ENCODE assay signal across 19 cellular contexts in the genomic region with DNA sequence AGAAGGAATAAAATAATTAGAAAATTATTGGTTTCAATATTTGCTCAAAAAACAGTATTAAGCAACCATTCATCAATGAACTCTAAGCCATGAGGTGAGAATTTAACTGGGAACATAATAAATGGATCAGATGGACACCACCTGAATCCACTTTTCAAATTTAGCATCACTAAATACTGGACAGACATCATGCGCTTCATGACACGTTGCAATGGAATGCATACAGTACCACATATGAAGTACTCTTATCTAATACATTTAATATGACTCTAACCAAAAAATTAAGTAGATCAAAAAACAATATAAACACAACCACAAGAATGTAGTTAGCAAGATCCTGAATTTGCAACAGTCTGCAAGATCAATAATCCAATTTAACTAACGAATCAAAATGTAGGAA.
DNase-seq lines count a peak whose midpoint lies in the region; ATAC-seq, FAIRE-seq and TF ChIP-seq lines count a peak whose summit lies in the region.
"Had no signal": no experiment of that assay in that cellular context is flagged by ENCODE, and none has a peak within 500 bp of the region (broad histone marks: within the 10 kb centered on the region; RNA-seq: fewer than 3 reads in every experiment).

No MANE protein-coding gene starts in this region.

- no peak for TF ChIP-seq POLR2A in right lobe of liver (IDR thresholded peaks at IDR 0.05)

- no peaks in the 10 kb centered on the region for H3K36me3 Mint-ChIP-seq in activated CD4-positive, alpha-beta memory T cell treated with anti-CD3 and anti-CD28 coated beads for 36 hours

- in situ Hi-C loops in brain microvascular endothelial cell (cut with HindIII; ENCODE audit: low pct_ligation_motif_present, low sequenced_read_pairs): no loop called here

- no peak overlapping the region for H3K27ac ChIP-seq in brain microvascular endothelial cell
- H3K27ac ChIP-seq in dorsolateral prefrontal cortex: no peak overlapping the region
- no peak overlapping the region for H3K27ac ChIP-seq in right lobe of liver
- H3K27ac ChIP-seq: PC-9, SJCRH30 had no signal

- no peak for ATAC-seq in right lobe of liver

- H3K4me1 Mint-ChIP-seq in activated CD4-positive, alpha-beta memory T cell treated with anti-CD3 and anti-CD28 coated beads for 36 hours (ENCODE audit: low read depth): peaks cover 9% of the 10 kb centered on the region

- TF ChIP-seq CTCF in D721Med (IDR thresholded peaks at IDR 0.05; ENCODE audit: insufficient read depth, missing control alignments) (no peak), brain microvascular endothelial cell (IDR thresholded peaks at IDR 0.05; ENCODE audit: low read depth, low read length, missing control alignments) (no peak), fibroblast of villous mesenchyme (IDR thresholded peaks at IDR 0.05; ENCODE audit: insufficient read depth, low read depth, low read length) (no peak), dorsolateral prefrontal cortex (IDR thresholded peaks at IDR 0.05 in 54 of 56, conservative IDR thresholded peaks at IDR 0.05 in 2 of 56; ENCODE audit: low read depth in 1 of 56, partially characterized antibody in 56 of 56) (no peak), right lobe of liver (IDR thresholded peaks at IDR 0.05) (no peak)

- CTCF ChIA-PET in activated CD4-positive, alpha-beta memory T cell treated with anti-CD3 and anti-CD28 coated beads for 36 hours (lab: Charles Lee): no interaction called here

- no peak for DNase-seq in D721Med (ENCODE audit: insufficient read length, low spot score)
- peak; percentile 23 for DNase-seq in LHCN-M2 (ENCODE audit: low read depth)
- DNase-seq in brain microvascular endothelial cell: peak; percentile 66
- DNase-seq in fibroblast of villous mesenchyme (ENCODE audit: low read depth): peak; percentile 33
- DNase-seq in dorsolateral prefrontal cortex: no peak
- no peak for DNase-seq in activated CD4-positive, alpha-beta memory T cell treated with anti-CD3 and anti-CD28 coated beads for 36 hours
- no peak for DNase-seq in right lobe of liver
- no peak for DNase-seq in activated effector memory CD4-positive, alpha-beta T cell treated with anti-CD3 and anti-CD28 coated beads, Interleukin-2, amount 50 U/mL, for 16 hours
- DNase-seq: C1 segment of cervical spinal cord, H9, Karpas-422, MV-4-11, NCI-H1436 treated with DMSO at 0.1 percent for 48 hours, NCI-H2081, NCI-H510A treated with DMSO at 0.1 percent for 48 hours, NCI-H82, PC-9, SJCRH30 had no signal

- POLR2A ChIA-PET in activated CD4-positive, alpha-beta memory T cell treated with anti-CD3 and anti-CD28 coated beads for 36 hours (lab: Charles Lee): no interaction called here

- H3K36me3 ChIP-seq in brain microvascular endothelial cell (replicated peaks): no peaks in the 10 kb centered on the region
- no peaks in the 10 kb centered on the region for H3K36me3 ChIP-seq in right lobe of liver
- H3K36me3 ChIP-seq: SJCRH30 had no signal

- no peaks in the 10 kb centered on the region for H3K9me3 ChIP-seq in right lobe of liver
- H3K9me3 ChIP-seq: SJCRH30 had no signal

- H3K27me3 ChIP-seq in brain microvascular endothelial cell (replicated peaks): no peaks in the 10 kb centered on the region
- no peaks in the 10 kb centered on the region for H3K27me3 ChIP-seq in dorsolateral prefrontal cortex
- H3K27me3 ChIP-seq in right lobe of liver: no peaks in the 10 kb centered on the region
- H3K27me3 ChIP-seq: SJCRH30 had no signal

- intact Hi-C loops in dorsolateral prefrontal cortex (cut with DNase I) (no loop called here), right lobe of liver (cut with DNase I) (no loop called here)
- intact Hi-C loops in activated CD4-positive, alpha-beta memory T cell treated with anti-CD3 and anti-CD28 coated beads for 36 hours (cut with micrococcal nuclease): no loop called here

- no peaks in the 10 kb centered on the region for H3K27me3 Mint-ChIP-seq in activated CD4-positive, alpha-beta memory T cell treated with anti-CD3 and anti-CD28 coated beads for 36 hours

- no peak overlapping the region for H3K27ac Mint-ChIP-seq in activated CD4-positive, alpha-beta memory T cell treated with anti-CD3 and anti-CD28 coated beads for 36 hours
- H3K27ac Mint-ChIP-seq: H9 had no signal

- WGBS in right lobe of liver (ENCODE audit: insufficient coverage, low coverage, low lambda C conversion rate, missing lambda C conversion rate): 76% methylated on average over 3 of the region's 3 CpGs

- H3K9me3 Mint-ChIP-seq in activated CD4-positive, alpha-beta memory T cell treated with anti-CD3 and anti-CD28 coated beads for 36 hours: no peaks in the 10 kb centered on the region
- H3K9me3 Mint-ChIP-seq: H9 had no signal

- peak; percentile 75 for FAIRE-seq in D721Med (lab: Jason Lieb, UNC)
- FAIRE-seq: A204.1 had no signal

- H3K4me3 ChIP-seq in brain microvascular endothelial cell (ENCODE audit: low read depth, low read length): no peak overlapping the region
- H3K4me3 ChIP-seq in fibroblast of villous mesenchyme (ENCODE audit: low read depth, low read length): no peak overlapping the region
- no peak overlapping the region for H3K4me3 ChIP-seq in dorsolateral prefrontal cortex
- H3K4me3 ChIP-seq in right lobe of liver: no peak overlapping the region
- H3K4me3 ChIP-seq: PC-9, SJCRH30 had no signal

- no peak overlapping the region for H3K4me3 Mint-ChIP-seq in activated CD4-positive, alpha-beta memory T cell treated with anti-CD3 and anti-CD28 coated beads for 36 hours
- H3K4me3 Mint-ChIP-seq: H9 had no signal

- peaks cover 0 to 30% (median 4%) of the 10 kb centered on the region in 4 donors for H3K4me1 ChIP-seq in right lobe of liver
- H3K4me1 ChIP-seq: SJCRH30 had no signal

Comparison
In these comparisons a context has a peak if more than half of its experiments do, and no peak if none do; other contexts are left out.
1. DNase-seq: peak in LHCN-M2 (single experiment), brain microvascular endothelial cell (single experiment) and fibroblast of villous mesenchyme (single experiment); none in D721Med (single experiment), dorsolateral prefrontal cortex (0 of 10), activated CD4-positive, alpha-beta memory T cell treated with anti-CD3 and anti-CD28 coated beads for 36 hours (single experiment), right lobe of liver (0 of 3) and activated effector memory CD4-positive, alpha-beta T cell treated with anti-CD3 and anti-CD28 coated beads, Interleukin-2, amount 50 U/mL, for 16 hours (single experiment).